In genomic region chr13:45219123-45219891, GRCh38 we compare ENCODE assay signal across 17 cellular contexts. TPM values are rescaled to one million over a fixed set of nuclear protein-coding genes. Genes with fewer than 3 reads are reported as not detected.
A peak's percentile ranks its signal among the peaks of the same experiment; 100 is the strongest.
DNase-seq lines count a peak whose midpoint lies in the region; ATAC-seq, FAIRE-seq and TF ChIP-seq lines count a peak whose summit lies in the region.
"Had no signal": no experiment of that assay in that cellular context is flagged by ENCODE, and none has a peak within 500 bp of the region (broad histone marks: within the 10 kb centered on the region; RNA-seq: fewer than 3 reads in every experiment).

No MANE protein-coding gene starts in this region.

- TF ChIP-seq CTCF in body of pancreas (IDR thresholded peaks at IDR 0.05) (no peak), HepG2 (CRISPR knock-in tag; IDR thresholded peaks at IDR 0.05) (no peak)

- in situ Hi-C loops in HepG2 (cut with HindIII; ENCODE audit: extremely low pct_ligation_motif_present, low pct_unique_long_range_greater_than_20kb), result no loop called here

- no peaks in the 10 kb centered on the region for H4K20me1 ChIP-seq in HepG2 (ENCODE audit: insufficient read depth, low read length)

- intact Hi-C loops in body of pancreas (cut with DNase I) (no loop called here), HepG2 (cut with micrococcal nuclease; ENCODE audit: unreplicated experiment) (no loop called here)
- intact Hi-C loops in activated CD4-positive, alpha-beta T cell treated with anti-CD3 and anti-CD28 coated beads for 36 hours (cut with DNase I, micrococcal nuclease), result no loop called here

- peak overlapping the region in 2 of 4 donors; percentile 8 to 60 for H3K27ac ChIP-seq in body of pancreas
- H3K27ac ChIP-seq in HepG2 (ENCODE audit: extremely low read length, insufficient read depth, low read length), result peak overlapping the region; percentile 56
- H3K27ac ChIP-seq: ovary, SK-N-MC had no signal

- H3K9me3 Mint-ChIP-seq in activated CD4-positive, alpha-beta T cell treated with anti-CD3 and anti-CD28 coated beads for 36 hours (ENCODE audit: low read depth), result no peaks in the 10 kb centered on the region
- H3K9me3 Mint-ChIP-seq: stimulated activated naive B cell treated with anti-CD40 and anti-IgM and Interleukin-4, amounts not matched to agents 10 μg/mL and 1 μg/mL and 100 μg/mL, for 72 hours; WTC11 had no signal

- CTCF ChIA-PET in HepG2 (lab: Yijun Ruan, JAX; ENCODE audit: low intra/inter-chr PET ratio, low total read pairs), result no interaction called here
- CTCF ChIA-PET in activated CD4-positive, alpha-beta T cell treated with anti-CD3 and anti-CD28 coated beads for 36 hours (lab: Charles Lee), result interaction anchor here (0.7 kb wide), 1 partner anchor 62 kb away, joined by 4 read pairs; no protein-coding TSS in a partner anchor

- POLR2A ChIA-PET in HepG2 (lab: Yijun Ruan, JAX), result interaction anchor here (0.8 kb wide), 1 partner anchor 181 kb away, joined by 3 read pairs; no protein-coding TSS in a partner anchor
- POLR2A ChIA-PET in activated CD4-positive, alpha-beta T cell treated with anti-CD3 and anti-CD28 coated beads for 36 hours (lab: Charles Lee), result no interaction called here

- no peak overlapping the region for H2AFZ ChIP-seq in HepG2 (ENCODE audit: low read length)

- TF ChIP-seq RAD21 in HepG2 (CRISPR knock-in tag; IDR thresholded peaks at IDR 0.05), result no peak

- no peak overlapping the region; the same call in 1 of the 2 replicates for H3K9ac ChIP-seq in HepG2 (ENCODE audit: insufficient read depth, low read depth, low read length)

- peak overlapping the region; percentile 34 for H3K4me2 ChIP-seq in HepG2 (ENCODE audit: low read depth, low read length)

- H3K36me3 ChIP-seq in body of pancreas (replicated peaks in 1 of 2; ENCODE audit: insufficient read depth in 1 of 2, low read depth in 2 of 2) (no peaks in the 10 kb centered on the region), HepG2 (replicated peaks in 1 of 2; ENCODE audit: control insufficient read depth in 1 of 2, insufficient read depth in 2 of 2, low read length in 2 of 2) (no peaks in the 10 kb centered on the region)
- H3K36me3 ChIP-seq: ovary had no signal

- peak; percentile 43 for FAIRE-seq in HepG2 (lab: Jason Lieb, UNC)

- H3K27me3 Mint-ChIP-seq in activated CD4-positive, alpha-beta T cell treated with anti-CD3 and anti-CD28 coated beads for 36 hours, result no peaks in the 10 kb centered on the region
- H3K27me3 Mint-ChIP-seq: stimulated activated naive B cell treated with anti-CD40 and anti-IgM and Interleukin-4, amounts not matched to agents 10 μg/mL and 1 μg/mL and 100 μg/mL, for 72 hours had no signal

- H3K4me3 Mint-ChIP-seq in activated CD4-positive, alpha-beta T cell treated with anti-CD3 and anti-CD28 coated beads for 36 hours, result no peak overlapping the region
- H3K4me3 Mint-ChIP-seq: stimulated activated naive B cell treated with anti-CD40 and anti-IgM and Interleukin-4, amounts not matched to agents 10 μg/mL and 1 μg/mL and 100 μg/mL, for 72 hours; WTC11 had no signal

- DNase-seq in A172 (ENCODE audit: low spot score), result peak; percentile 44
- peak; percentile 40 for DNase-seq in HT-29 (ENCODE audit: low spot score)
- DNase-seq in body of pancreas, result peak in 1 of 4 donors; percentile 11
- DNase-seq in HepG2 (ENCODE audit: low spot score), result peak; percentile 65
- no peak for DNase-seq in NCI-H2227 treated with DMSO at 0.1 percent for 48 hours (lab: John Stamatoyannopoulos, UW)
- DNase-seq in COLO829 (ENCODE audit: low spot score), result no peak
- DNase-seq in NCI-H2107 treated with DMSO at 0.1 percent for 48 hours (lab: John Stamatoyannopoulos, UW; ENCODE audit: unreplicated experiment), result no peak
- no peak for DNase-seq in activated CD4-positive, alpha-beta T cell treated with anti-CD3 and anti-CD28 coated beads for 36 hours
- DNase-seq: activated T-cell treated with anti-CD3 and anti-CD28 coated beads for 4 hours; effector CD8-positive, alpha-beta T cell; NCI-H1105; NCI-H82; ovary; stimulated activated CD4-positive, alpha-beta T cell treated with anti-CD3 and anti-CD28 coated beads, Interleukin-4, amount 100 ng/mL, for 24 hours; stimulated activated naive B cell treated with anti-CD40 and anti-IgM and Interleukin-4, amounts not matched to agents 10 μg/mL and 1 μg/mL and 100 μg/mL, for 72 hours had no signal

- H3K4me1 ChIP-seq in body of pancreas (no peaks in the 10 kb centered on the region), HepG2 (ENCODE audit: insufficient read depth, low read length) (peaks cover 27% of the 10 kb centered on the region)

- H3K36me3 Mint-ChIP-seq in activated CD4-positive, alpha-beta T cell treated with anti-CD3 and anti-CD28 coated beads for 36 hours (ENCODE audit: low read depth), result peaks cover 5% of the 10 kb centered on the region
- H3K36me3 Mint-ChIP-seq: WTC11 had no signal

- no TSS peak for BruUV-seq in HepG2 (replicated peaks; lab: Mats Ljungman, UMichigan)

- no peak overlapping the region for H3K27ac Mint-ChIP-seq in activated CD4-positive, alpha-beta T cell treated with anti-CD3 and anti-CD28 coated beads for 36 hours

- 32 to 36% methylated on average over 5 of the region's 5 CpGs for WGBS in body of pancreas, 2 donors
- 49% methylated on average over 5 of the region's 5 CpGs for WGBS in HepG2 (ENCODE audit: low lambda C conversion rate)

- TF ChIP-seq POLR2A in body of pancreas (IDR thresholded peaks at IDR 0.05), result no peak
- TF ChIP-seq POLR2A in HepG2 (IDR thresholded peaks at IDR 0.05; ENCODE audit: insufficient read depth in 1 of 2, low read depth in 2 of 2, low read length in 2 of 2), result no peak

- ATAC-seq in body of pancreas (peak; percentile 68), HepG2 (peak; percentile 92)
- ATAC-seq in activated CD4-positive, alpha-beta T cell treated with anti-CD3 and anti-CD28 coated beads for 36 hours, result no peak
- ATAC-seq: WTC11 had no signal

- H3K27me3 ChIP-seq in body of pancreas (no peaks in the 10 kb centered on the region), HepG2 (ENCODE audit: control insufficient read depth in 1 of 2, insufficient read depth in 2 of 2, low read length in 2 of 2) (no peaks in the 10 kb centered on the region)
- H3K27me3 ChIP-seq: ovary had no signal

- no peak for TF ChIP-seq EP300 in HepG2 (IDR thresholded peaks at IDR 0.05; ENCODE audit: low read depth in 2 of 2, low read length in 2 of 2)
- TF ChIP-seq EP300 in HepG2 (CRISPR knock-in tag; IDR thresholded peaks at IDR 0.05; ENCODE audit: borderline replicate concordance), result no peak

- H3K9me3 ChIP-seq in body of pancreas (no peaks in the 10 kb centered on the region), HepG2 (ENCODE audit: low read length) (no peaks in the 10 kb centered on the region)
- H3K9me3 ChIP-seq: ovary had no signal

- H3K4me1 Mint-ChIP-seq in activated CD4-positive, alpha-beta T cell treated with anti-CD3 and anti-CD28 coated beads for 36 hours, result peaks cover 18% of the 10 kb centered on the region

- H3K4me3 ChIP-seq in body of pancreas (no peak overlapping the region), HepG2 (replicated peaks in 1 of 3; ENCODE audit: insufficient read depth in 1 of 3, low read depth in 2 of 3, low read length in 3 of 3) (peak overlapping the region in 1 of 3 experiments; percentile 3; a peak in 1 of 6 replicates)
- H3K4me3 ChIP-seq: ovary, SK-N-MC had no signal

- H3K79me2 ChIP-seq in HepG2 (ENCODE audit: insufficient read depth, low read length), result no peaks in the 10 kb centered on the region

TF ChIP-seq in HepG2, 621 proteins besides CTCF, POLR2A, EP300 and RAD21 (continues in another document):
- no peak for TF ChIP-seq ZNF564 (CRISPR knock-in tag; IDR thresholded peaks at IDR 0.05)
- TF ChIP-seq, protein P1, sequence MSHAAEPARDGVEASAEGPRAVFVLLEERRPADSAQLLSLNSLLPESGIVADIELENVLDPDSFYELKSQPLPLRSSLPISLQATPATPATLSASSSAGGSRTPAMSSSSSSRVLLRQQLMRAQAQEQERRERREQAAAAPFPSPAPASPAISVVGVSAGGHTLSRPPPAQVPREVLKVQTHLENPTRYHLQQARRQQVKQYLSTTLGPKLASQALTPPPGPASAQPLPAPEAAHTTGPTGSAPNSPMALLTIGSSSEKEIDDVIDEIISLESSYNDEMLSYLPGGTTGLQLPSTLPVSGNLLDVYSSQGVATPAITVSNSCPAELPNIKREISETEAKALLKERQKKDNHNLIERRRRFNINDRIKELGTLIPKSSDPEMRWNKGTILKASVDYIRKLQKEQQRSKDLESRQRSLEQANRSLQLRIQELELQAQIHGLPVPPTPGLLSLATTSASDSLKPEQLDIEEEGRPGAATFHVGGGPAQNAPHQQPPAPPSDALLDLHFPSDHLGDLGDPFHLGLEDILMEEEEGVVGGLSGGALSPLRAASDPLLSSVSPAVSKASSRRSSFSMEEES (CRISPR knock-in tag; IDR thresholded peaks at IDR 0.05), result 0 out of 2 replicates have a peak, but pooled peaks have one; percentile 24

RNA-seq across cellular contexts. Expression of gene KCTD4, which starts 18.5 kb away (rescaled TPM):
- 0.29 TPM in 1 of 2 replicates, not detected in the other for total RNA-seq in A172 (2014; rRNA removed; shearing (Covaris generic))
- not detected in 2 replicates for total RNA-seq in HT-29 (2014; rRNA removed; shearing (Covaris generic))
- not detected for total RNA-seq in body of pancreas
- total RNA-seq in HepG2 (2016; rRNA removed; fragmentation: Illumina TruSeq; extraction: Trizol), result not detected in 2 replicates
- total RNA-seq in HepG2 (2016; cell fraction: cytosol; rRNA removed; fragmentation: Illumina TruSeq; extraction: Trizol; ENCODE audit: low read depth), result not detected in 2 replicates
- not detected in 2 replicates for total RNA-seq in HepG2 (2016; cell fraction: insoluble cytoplasmic fraction; rRNA removed; fragmentation: Illumina TruSeq; extraction: Trizol)
- not detected in 2 replicates for total RNA-seq in HepG2 (2016; cell fraction: membrane; rRNA removed; fragmentation: Illumina TruSeq; extraction: Trizol)
- total RNA-seq in HepG2 (2016; cell fraction: nucleus; rRNA removed; fragmentation: Illumina TruSeq; extraction: Trizol), result not detected in 2 replicates
- polyA plus RNA-seq in HepG2 (2011; rRNA removed), result not detected in 2 replicates
- polyA plus RNA-seq in HepG2 (2011; cell fraction: cytosol; rRNA removed), result not detected in 2 replicates
- not detected in 2 replicates for polyA plus RNA-seq in HepG2 (2011; cell fraction: nucleus; rRNA removed)
- polyA plus RNA-seq in HepG2 (2012), result not detected in 2 replicates
- polyA plus RNA-seq in HepG2 (2016; cell fraction: cytosol; fragmentation: Illumina TruSeq; extraction: Trizol; ENCODE audit: low read depth), result not detected in 2 replicates
- polyA plus RNA-seq in HepG2 (2016; cell fraction: insoluble cytoplasmic fraction; fragmentation: Illumina TruSeq; extraction: Trizol; ENCODE audit: low read depth), result not detected in 2 replicates
- polyA plus RNA-seq in HepG2 (2016; cell fraction: membrane; fragmentation: Illumina TruSeq; extraction: Trizol; ENCODE audit: low read depth), result not detected in 2 replicates
- not detected in 2 replicates for polyA plus RNA-seq in HepG2 (2016; cell fraction: nucleus; fragmentation: Illumina TruSeq; extraction: Trizol; ENCODE audit: insufficient read depth, low read depth)
- not detected in 2 replicates for polyA minus RNA-seq in HepG2 (2011; rRNA and poly(A)+ RNA removed; ENCODE audit: low replicate concordance)
- polyA minus RNA-seq in HepG2 (2011; cell fraction: cytosol; rRNA and poly(A)+ RNA removed), result not detected in 2 replicates
- polyA minus RNA-seq in HepG2 (2011; cell fraction: nucleus; rRNA and poly(A)+ RNA removed), result not detected in 2 replicates
- total RNA-seq in activated CD4-positive, alpha-beta T cell treated with anti-CD3 and anti-CD28 coated beads for 36 hours, result not detected
- total RNA-seq: ovary, WTC11 had no signal
- polyA plus RNA-seq: ovary had no signal

Comparison
In these comparisons a context has a peak if more than half of its experiments do, and no peak if none do; other contexts are left out.
1. DNase-seq: peak in A172 (single experiment), HT-29 (single experiment) and HepG2 (single experiment); none in NCI-H2227 treated with DMSO at 0.1 percent for 48 hours (single experiment), COLO829 (single experiment), NCI-H2107 treated with DMSO at 0.1 percent for 48 hours (single experiment) and activated CD4-positive, alpha-beta T cell treated with anti-CD3 and anti-CD28 coated beads for 36 hours (single experiment).